Comparison of ENCODE assay signal across 8 cellular contexts in the genomic region with DNA sequence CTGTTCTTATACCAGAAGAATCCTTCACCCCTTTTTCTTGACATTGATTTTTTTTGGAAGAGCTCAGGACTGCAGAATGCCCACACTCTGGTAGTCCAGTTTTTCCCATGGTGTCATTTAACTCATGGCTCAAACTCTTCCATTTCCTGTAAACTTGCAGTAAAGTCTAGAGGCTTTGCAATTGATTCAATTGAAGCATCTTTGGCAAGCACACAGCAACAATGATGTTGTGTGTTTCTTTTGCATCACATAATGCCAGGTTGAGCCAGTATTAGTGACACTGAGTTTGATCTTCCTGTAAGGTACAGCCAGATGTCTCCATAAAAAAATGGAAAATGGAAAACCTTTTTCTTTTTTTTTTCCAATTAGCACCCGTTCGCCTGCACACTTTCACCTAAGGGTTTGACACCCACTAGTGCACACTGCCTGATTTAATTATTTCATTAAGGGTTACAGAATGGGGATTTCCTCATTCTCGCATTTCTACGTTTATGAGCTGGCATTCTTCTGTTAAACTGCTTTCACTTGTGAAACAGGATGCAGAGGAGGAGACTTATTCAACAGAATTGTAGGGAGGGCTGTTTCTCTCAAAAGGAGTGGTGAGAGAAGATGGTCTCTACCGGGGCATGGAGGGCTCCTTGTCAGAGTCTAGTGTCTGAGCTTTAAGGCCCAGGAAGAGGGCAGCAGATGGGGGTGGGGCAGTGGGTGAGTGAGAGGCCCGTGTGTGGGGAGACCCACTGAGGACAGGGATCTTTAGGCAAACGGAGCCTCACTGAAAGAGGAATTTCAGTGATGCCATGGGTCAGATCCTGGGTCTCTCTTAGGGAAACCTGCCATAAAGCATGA. TPM values are rescaled to one million over a fixed set of nuclear protein-coding genes. Genes with fewer than 3 reads are reported as not detected.
A peak's percentile ranks its signal among the peaks of the same experiment; 100 is the strongest.
DNase-seq lines count a peak whose midpoint lies in the region; ATAC-seq and TF ChIP-seq lines count a peak whose summit lies in the region.

No MANE protein-coding gene starts in this region.

- no peak overlapping the region for H3K4me3 Mint-ChIP-seq in T-helper 17 cell
- H3K4me3 Mint-ChIP-seq in endothelial cell (ENCODE audit: unreplicated experiment) = no peak overlapping the region

- H3K27me3 ChIP-seq in upper lobe of right lung = peaks cover 5% of the 10 kb centered on the region

- peak overlapping the region in 1 of 2 donors; percentile 6 for H3K27ac Mint-ChIP-seq in activated naive CD4-positive, alpha-beta T cell treated with anti-CD3 and anti-CD28 coated beads, Interleukin-2, amount 50 U/mL, for 72 hours
- H3K27ac Mint-ChIP-seq in T-helper 17 cell (no peak overlapping the region), endothelial cell (ENCODE audit: unreplicated experiment) (no peak overlapping the region)

- H3K4me3 ChIP-seq in foreskin fibroblast (ENCODE audit: low read depth in 1 of 2, low read length in 2 of 2) (no peak overlapping the region), upper lobe of right lung (no peak overlapping the region)

- H3K9me3 ChIP-seq in T-helper 17 cell (ENCODE audit: control insufficient read depth, low read length, poor library complexity, severe bottlenecking) (no peaks in the 10 kb centered on the region), upper lobe of right lung (no peaks in the 10 kb centered on the region)

- H3K4me1 ChIP-seq in upper lobe of right lung = peaks cover 5% of the 10 kb centered on the region

- TF ChIP-seq CTCF in foreskin fibroblast (IDR thresholded peaks at IDR 0.05; ENCODE audit: low read depth, low read length) (no peak), upper lobe of right lung (IDR thresholded peaks at IDR 0.05) (no peak), endothelial cell (IDR thresholded peaks at IDR 0.05; ENCODE audit: unreplicated experiment) (no peak)

- H3K9me3 Mint-ChIP-seq in activated naive CD4-positive, alpha-beta T cell treated with anti-CD3 and anti-CD28 coated beads, Interleukin-2, amount 50 U/mL, for 72 hours = peaks cover 0 to 5% of the 10 kb centered on the region in 2 donors
- H3K9me3 Mint-ChIP-seq in endothelial cell (ENCODE audit: unreplicated experiment) = no peaks in the 10 kb centered on the region

- ATAC-seq in activated naive CD4-positive, alpha-beta T cell treated with anti-CD3 and anti-CD28 coated beads, Interleukin-2, amount 50 U/mL, for 72 hours = peak; percentile 79 to 86
- peak; percentile 56 for ATAC-seq in T-helper 17 cell
- ATAC-seq in upper lobe of right lung = peak; percentile 22

- H3K36me3 Mint-ChIP-seq in activated naive CD4-positive, alpha-beta T cell treated with anti-CD3 and anti-CD28 coated beads, Interleukin-2, amount 50 U/mL, for 72 hours = no peaks in the 10 kb centered on the region
- H3K36me3 Mint-ChIP-seq in T-helper 17 cell (ENCODE audit: low read depth) (peaks cover 2% of the 10 kb centered on the region), endothelial cell (ENCODE audit: low read depth, unreplicated experiment) (no peaks in the 10 kb centered on the region)

- DNase-seq in activated naive CD4-positive, alpha-beta T cell treated with anti-CD3 and anti-CD28 coated beads, Interleukin-2, amount 50 U/mL, for 72 hours (ENCODE audit: low spot score in 2 of 2) = peak in 1 of 2 donors; percentile 15
- DNase-seq in activated naive CD4-positive, alpha-beta T cell (lab: John Stamatoyannopoulos, UW) = no peak
- DNase-seq in T-helper 17 cell = no peak
- peak; percentile 46 to 71 for DNase-seq in foreskin fibroblast
- no peak for DNase-seq in upper lobe of right lung
- no peak for DNase-seq in DMS114 treated with DMSO at 0.1 percent for 48 hours (lab: John Stamatoyannopoulos, UW; ENCODE audit: unreplicated experiment)
- DNase-seq in endothelial cell (ENCODE audit: low spot score) = no peak
- no peak for DNase-seq in NCI-H748 (lab: John Stamatoyannopoulos, UW; ENCODE audit: unreplicated experiment)

- intact Hi-C loops in upper lobe of right lung (cut with DNase I) = loop anchor here (5.0 kb wide), 1 partner anchor 397 kb away; no protein-coding TSS in a partner anchor

- no peak overlapping the region for H3K27ac ChIP-seq in upper lobe of right lung

- H3K27me3 Mint-ChIP-seq in T-helper 17 cell = peaks cover 81% of the 10 kb centered on the region
- H3K27me3 Mint-ChIP-seq in endothelial cell (ENCODE audit: unreplicated experiment) = peaks cover 5% of the 10 kb centered on the region

- H3K4me1 Mint-ChIP-seq in T-helper 17 cell (peaks cover 8% of the 10 kb centered on the region), endothelial cell (ENCODE audit: unreplicated experiment) (peaks cover 29% of the 10 kb centered on the region)

- H3K36me3 ChIP-seq in upper lobe of right lung = no peaks in the 10 kb centered on the region

RNA-seq across cellular contexts. Expression of gene S1PR3, which starts 2.2 kb away (rescaled TPM):
- total RNA-seq in activated naive CD4-positive, alpha-beta T cell treated with anti-CD3 and anti-CD28 coated beads, Interleukin-2, amount 50 U/mL, for 72 hours = under 1 TPM; 0.07 to 0.14 TPM
- total RNA-seq in T-helper 17 cell = 1 to 10 TPM in 1 of 2 donors, under 1 TPM in 1; 0.05 to 1.7 TPM
- total RNA-seq in upper lobe of right lung = 10.2 TPM
- 18.3 TPM for total RNA-seq in endothelial cell (ENCODE audit: unreplicated experiment)

Comparison
In these comparisons a context has a peak if more than half of its experiments do, and no peak if none do; other contexts are left out.
1. ATAC-seq: peak in every context shown above with its lines; median percentile 82 in activated naive CD4-positive, alpha-beta T cell treated with anti-CD3 and anti-CD28 coated beads, Interleukin-2, amount 50 U/mL, for 72 hours; 56 in T-helper 17 cell; 22 in upper lobe of right lung.
2. DNase-seq: peak in foreskin fibroblast (2 of 2); none in activated naive CD4-positive, alpha-beta T cell (0 of 4), T-helper 17 cell (0 of 3), upper lobe of right lung (single experiment), DMS114 treated with DMSO at 0.1 percent for 48 hours (single experiment), endothelial cell (single experiment) and NCI-H748 (single experiment).